Comparison of ENCODE assay signal across 13 cellular contexts in genomic region chr17:50861822-50862528, GRCh38. TPM values are rescaled to one million over a fixed set of nuclear protein-coding genes. Genes with fewer than 3 reads are reported as not detected.
DNase-seq lines count a peak whose midpoint lies in the region; ATAC-seq and TF ChIP-seq lines count a peak whose summit lies in the region.
"Had no signal": no experiment of that assay in that cellular context is flagged by ENCODE, and none has a peak within 500 bp of the region (broad histone marks: within the 10 kb centered on the region; RNA-seq: fewer than 3 reads in every experiment).

No MANE protein-coding gene starts in this region.

- no peak overlapping the region for H3K27ac Mint-ChIP-seq in activated naive CD4-positive, alpha-beta T cell treated with anti-CD3 and anti-CD28 coated beads, Interleukin-2, amount 50 U/mL, for 24 hours
- H3K27ac Mint-ChIP-seq: T-helper 2 cell treated with Interferon-gamma antibody and Interleukin-4, amounts not matched to agents 5 μg/mL and 100 μg/mL, for 36 hours had no signal

- H3K4me3 ChIP-seq in colonic mucosa = no peak overlapping the region
- H3K4me3 ChIP-seq in muscle layer of duodenum (ENCODE audit: low read depth in 1 of 2, low read length in 2 of 2) = peak overlapping the region in 1 of 2 donors; percentile 89
- H3K4me3 ChIP-seq in transverse colon = peak overlapping the region in 1 of 4 donors; percentile 96
- H3K4me3 ChIP-seq in testis = no peak overlapping the region

- H3K36me3 ChIP-seq in colonic mucosa (no peaks in the 10 kb centered on the region), muscle layer of duodenum (ENCODE audit: control insufficient read depth in 1 of 2, insufficient read depth in 2 of 2, low read length in 2 of 2) (peaks cover 9 to 24% of the 10 kb centered on the region in 2 donors), transverse colon (peaks cover 0 to 20% (median 0%) of the 10 kb centered on the region in 4 donors), testis (ENCODE audit: low read depth, missing control alignments) (no peaks in the 10 kb centered on the region)

- H3K9me3 Mint-ChIP-seq in activated naive CD4-positive, alpha-beta T cell treated with anti-CD3 and anti-CD28 coated beads, Interleukin-2, amount 50 U/mL, for 24 hours = no peaks in the 10 kb centered on the region
- H3K9me3 Mint-ChIP-seq: T-helper 2 cell treated with Interferon-gamma antibody and Interleukin-4, amounts not matched to agents 5 μg/mL and 100 μg/mL, for 36 hours had no signal

- no peak for TF ChIP-seq EP300 in transverse colon (IDR thresholded peaks at IDR 0.05; ENCODE audit: low read depth)

- H3K36me3 Mint-ChIP-seq in activated naive CD4-positive, alpha-beta T cell treated with anti-CD3 and anti-CD28 coated beads, Interleukin-2, amount 50 U/mL, for 24 hours = peaks cover 6% of the 10 kb centered on the region

- no peak for DNase-seq in activated naive CD4-positive, alpha-beta T cell treated with anti-CD3 and anti-CD28 coated beads, Interleukin-2, amount 50 U/mL, for 16 hours
- DNase-seq in colonic mucosa (no peak), transverse colon (no peak), mesenteric fat pad (ENCODE audit: low spot score) (no peak), testis (no peak)
- DNase-seq: aorta; DND-41; NCI-H2171; stimulated activated naive CD4-positive, alpha-beta T cell treated with Interleukin-2 at 50 U/mL for 16 hours had no signal

- H3K9me3 ChIP-seq in colonic mucosa (no peaks in the 10 kb centered on the region), muscle layer of duodenum (ENCODE audit: control insufficient read depth in 1 of 2, low read length in 2 of 2) (no peaks in the 10 kb centered on the region), transverse colon (no peaks in the 10 kb centered on the region), testis (no peaks in the 10 kb centered on the region)

- intact Hi-C loops in colonic mucosa (cut with DNase I) = no loop called here
- intact Hi-C loops in transverse colon (cut with DNase I; ENCODE audit: low total_unique reads) = loop anchor here (2.0 kb wide), 1 partner anchor 93 kb away; no protein-coding TSS in a partner anchor
- intact Hi-C loops in testis (cut with DNase I; ENCODE audit: low total_unique reads) = no loop called here

- ATAC-seq in HG03520 (IDR thresholded peaks at IDR 0.05; ENCODE audit: unreplicated experiment) = no peak

- WGBS in transverse colon (ENCODE audit: low coverage in 1 of 2), 2 donors = 44 to 56% methylated on average over 7 of the region's 7 CpGs
- 70 to 72% methylated on average over 7 of the region's 7 CpGs for WGBS in testis, 2 donors

- no peak for TF ChIP-seq POLR2A in transverse colon (IDR thresholded peaks at IDR 0.05)
- TF ChIP-seq POLR2A in testis (IDR thresholded peaks at IDR 0.05) = no peak

- no peaks in the 10 kb centered on the region for H3K27me3 Mint-ChIP-seq in activated naive CD4-positive, alpha-beta T cell treated with anti-CD3 and anti-CD28 coated beads, Interleukin-2, amount 50 U/mL, for 24 hours

- no peak for TF ChIP-seq CTCF in colonic mucosa (IDR thresholded peaks at IDR 0.05)
- no peak for TF ChIP-seq CTCF in transverse colon (IDR thresholded peaks at IDR 0.05)
- no peak for TF ChIP-seq CTCF in testis (IDR thresholded peaks at IDR 0.05)

- peak overlapping the region; percentile 41 for H3K4me3 Mint-ChIP-seq in activated naive CD4-positive, alpha-beta T cell treated with anti-CD3 and anti-CD28 coated beads, Interleukin-2, amount 50 U/mL, for 24 hours

- H3K27ac ChIP-seq in colonic mucosa (peak overlapping the region; percentile 2), muscle layer of duodenum (ENCODE audit: low read length) (peak overlapping the region; percentile 98), transverse colon (peak overlapping the region; percentile 98 to 100 (median 99)), testis (no peak overlapping the region)

- H3K4me1 ChIP-seq in colonic mucosa = no peaks in the 10 kb centered on the region
- H3K4me1 ChIP-seq in muscle layer of duodenum (ENCODE audit: control insufficient read depth in 1 of 2, insufficient read depth in 2 of 2, low read length in 2 of 2) = peaks cover 18 to 38% of the 10 kb centered on the region in 2 donors
- peaks cover 3 to 55% (median 27%) of the 10 kb centered on the region in 4 donors for H3K4me1 ChIP-seq in transverse colon
- H3K4me1 ChIP-seq in testis = peaks cover 7% of the 10 kb centered on the region

- peak overlapping the region in 1 of 2 donors; percentile 4 for H3K9ac ChIP-seq in colonic mucosa (ENCODE audit: low read depth in 2 of 2, low read length in 2 of 2)

- in situ Hi-C loops in transverse colon (cut with MboI; ENCODE audit: low pct_ligation_motif_present in 1 of 4, low pct_unique_long_range_greater_than_20kb in 1 of 4, low sequenced_read_pairs in 3 of 4) = loop anchor here in 2 of 4 donors (25.0 kb wide), 1 partner anchor 300 kb away; the partner anchor contains the start of genes NME1 (in 2 of the 2) and NME2 (in 2 of the 2)

- H3K27me3 ChIP-seq in colonic mucosa = no peaks in the 10 kb centered on the region
- no peaks in the 10 kb centered on the region for H3K27me3 ChIP-seq in muscle layer of duodenum (ENCODE audit: low read depth, low read length)
- no peaks in the 10 kb centered on the region for H3K27me3 ChIP-seq in transverse colon
- no peaks in the 10 kb centered on the region for H3K27me3 ChIP-seq in testis

- H3K4me1 Mint-ChIP-seq in activated naive CD4-positive, alpha-beta T cell treated with anti-CD3 and anti-CD28 coated beads, Interleukin-2, amount 50 U/mL, for 24 hours = peaks cover 41% of the 10 kb centered on the region

RNA-seq across cellular contexts. Expression of gene TOB1, which starts 4.2 kb away (rescaled TPM):
- 100 to 1,000 TPM; 116 to 169 TPM for total RNA-seq in colonic mucosa
- 10 to 100 TPM; 69.1 to 88.3 (median 75.5) TPM for total RNA-seq in transverse colon
- 70.7 TPM for total RNA-seq in mesenteric fat pad
- total RNA-seq in testis = 10 to 100 TPM; 18.4 to 26.1 TPM
- polyA plus RNA-seq in testis (ENCODE audit: insufficient read depth, low read depth, low replicate concordance) = 42.8 TPM

RNA-seq across cellular contexts. Expression of gene WFIKKN2, which starts 26.6 kb away (rescaled TPM):
- total RNA-seq in colonic mucosa (under 1 TPM; 0.10 to 0.13 TPM), transverse colon (not detected), mesenteric fat pad (0.16 TPM), testis (1 to 10 TPM; 3.7 to 7.3 TPM)
- 6.8 TPM for polyA plus RNA-seq in testis (ENCODE audit: insufficient read depth, low read depth, low replicate concordance)
- polyA plus RNA-seq: aorta had no signal

Comparison
In these comparisons a context has a peak if more than half of its experiments do, and no peak if none do; other contexts are left out.
1. H3K27ac ChIP-seq: peak in colonic mucosa (single experiment), muscle layer of duodenum (single experiment) and transverse colon (4 of 4); none in testis (0 of 2).